ENCODE assay signal across 8 cellular contexts in the genomic region with DNA sequence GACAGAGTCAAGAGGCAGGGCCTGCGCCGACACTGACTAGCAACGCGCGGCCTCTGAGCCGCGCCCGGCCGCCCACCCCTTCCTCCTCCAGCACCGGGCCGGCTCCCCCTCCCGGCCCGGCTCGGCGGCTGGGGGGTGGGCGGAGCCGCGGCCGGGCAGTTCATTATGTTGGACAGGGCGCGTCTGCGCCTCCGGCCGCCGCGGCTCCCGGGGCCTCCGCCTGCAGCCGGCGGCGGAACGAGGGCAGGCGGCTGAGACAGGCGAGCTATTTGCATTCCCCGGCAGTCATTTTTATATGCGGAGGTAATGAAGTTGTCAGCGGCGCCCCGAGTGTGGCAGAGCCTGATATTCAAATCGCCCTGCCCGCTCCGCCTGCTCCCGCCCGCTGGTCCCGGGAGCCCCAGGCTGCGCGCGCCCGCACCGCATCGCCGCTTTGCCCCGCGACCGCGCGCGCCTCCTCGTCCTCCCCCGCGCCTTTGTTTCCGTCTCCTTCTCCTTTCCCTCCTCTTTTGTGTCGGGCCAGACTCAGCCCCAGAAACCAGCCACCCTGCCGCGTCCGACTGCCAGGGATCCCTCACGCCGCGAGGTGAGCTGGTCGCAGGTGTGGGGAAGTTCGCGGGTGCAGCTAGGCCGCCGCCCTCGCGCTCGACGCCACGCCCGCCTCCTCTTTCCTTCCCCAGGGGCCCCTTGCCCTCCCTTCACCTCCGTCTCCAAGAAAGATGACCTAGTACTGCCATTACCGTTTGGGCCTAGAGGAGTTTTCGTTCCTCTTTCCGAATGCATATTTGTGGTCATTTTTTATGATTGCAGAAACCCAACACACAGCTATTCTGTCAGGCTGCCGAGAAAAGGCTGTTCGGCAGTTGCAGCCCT.
DNase-seq lines count a peak whose midpoint lies in the region; ATAC-seq and TF ChIP-seq lines count a peak whose summit lies in the region.

No MANE protein-coding gene starts in this region.

- no peaks in the 10 kb centered on the region for H3K36me3 ChIP-seq in NT2/D1 (ENCODE audit: insufficient read depth, insufficient read length, low read length)
- no peaks in the 10 kb centered on the region for H3K36me3 ChIP-seq in neutrophil
- H3K36me3 ChIP-seq in uterus: no peaks in the 10 kb centered on the region

- TF ChIP-seq POLR2A in uterus (IDR thresholded peaks at IDR 0.05): peak; percentile 32 to 47

- H3K4me1 ChIP-seq in NT2/D1 (ENCODE audit: insufficient read depth, insufficient read length): peaks cover 4% of the 10 kb centered on the region
- H3K4me1 ChIP-seq in neutrophil (ENCODE audit: control insufficient read depth in 1 of 2, insufficient read depth in 1 of 2, low read depth in 1 of 2, low read length in 1 of 2): peaks cover 16 to 18% of the 10 kb centered on the region in 2 experiments
- H3K4me1 ChIP-seq in uterus: no peaks in the 10 kb centered on the region

- peaks cover 15% of the 10 kb centered on the region for H3K4me1 Mint-ChIP-seq in activated T-helper 2 cell treated with anti-CD3 and anti-CD28 coated beads, Interferon-gamma antibody, Interleukin-2, Interleukin-4, amounts not matched to agents 10 μg/mL and 5 μg/mL and 100 μg/mL, durations not matched to agents 14 hours and 24 hours and 36 hours (ENCODE audit: low read depth)

- peak; percentile 65 for ATAC-seq in GM19468 (IDR thresholded peaks at IDR 0.05; ENCODE audit: extremely low read depth, unreplicated experiment)
- ATAC-seq in HG03565 (IDR thresholded peaks at IDR 0.05; ENCODE audit: unreplicated experiment): peak; percentile 83

- H3K36me3 Mint-ChIP-seq in activated T-helper 2 cell treated with anti-CD3 and anti-CD28 coated beads, Interferon-gamma antibody, Interleukin-2, Interleukin-4, amounts not matched to agents 10 μg/mL and 5 μg/mL and 100 μg/mL, durations not matched to agents 14 hours and 24 hours and 36 hours (ENCODE audit: low read depth): no peaks in the 10 kb centered on the region

- TF ChIP-seq CTCF in neutrophil (IDR thresholded peaks at IDR 0.05) (no peak), uterus (IDR thresholded peaks at IDR 0.05) (peak in 1 of 4 experiments; percentile 14)

- intact Hi-C loops in activated T-helper 2 cell treated with anti-CD3 and anti-CD28 coated beads, Interferon-gamma antibody, Interleukin-2, Interleukin-4, amounts not matched to agents 10 μg/mL and 5 μg/mL and 100 μg/mL, durations not matched to agents 14 hours and 24 hours and 36 hours (cut with micrococcal nuclease): loop anchor here (1.0 to 10.0 kb wide), 3 partner anchors 21 to 1674 kb away; a partner anchor contains a TSS
- intact Hi-C loops in uterus (cut with DNase I; ENCODE audit: low total_unique reads): no loop called here

- H3K27me3 ChIP-seq in NT2/D1 (ENCODE audit: insufficient read depth, insufficient read length) (no peaks in the 10 kb centered on the region), neutrophil (peaks cover 72% of the 10 kb centered on the region), uterus (no peaks in the 10 kb centered on the region)

- H3K9me3 Mint-ChIP-seq in activated T-helper 2 cell treated with anti-CD3 and anti-CD28 coated beads, Interferon-gamma antibody, Interleukin-2, Interleukin-4, amounts not matched to agents 10 μg/mL and 5 μg/mL and 100 μg/mL, durations not matched to agents 14 hours and 24 hours and 36 hours: no peaks in the 10 kb centered on the region

- H3K27ac ChIP-seq in neutrophil (no peak overlapping the region), uterus (peak overlapping the region; percentile 62 to 86)

- H3K27ac Mint-ChIP-seq in activated T-helper 2 cell treated with anti-CD3 and anti-CD28 coated beads, Interferon-gamma antibody, Interleukin-2, Interleukin-4, amounts not matched to agents 10 μg/mL and 5 μg/mL and 100 μg/mL, durations not matched to agents 14 hours and 24 hours and 36 hours: peak overlapping the region; percentile 97

- H3K9me3 ChIP-seq in NT2/D1 (ENCODE audit: insufficient read depth, low read length) (no peaks in the 10 kb centered on the region), neutrophil (no peaks in the 10 kb centered on the region), uterus (no peaks in the 10 kb centered on the region)

- peak overlapping the region; percentile 97 for H3K4me3 Mint-ChIP-seq in activated T-helper 2 cell treated with anti-CD3 and anti-CD28 coated beads, Interferon-gamma antibody, Interleukin-2, Interleukin-4, amounts not matched to agents 10 μg/mL and 5 μg/mL and 100 μg/mL, durations not matched to agents 14 hours and 24 hours and 36 hours (ENCODE audit: low read depth)

- H3K9ac ChIP-seq in NT2/D1 (ENCODE audit: insufficient read length, low read depth): peak overlapping the region; percentile 85

- peak; percentile 84 for DNase-seq in DMS53 treated with DMSO at 0.1 percent for 48 hours (lab: John Stamatoyannopoulos, UW; ENCODE audit: unreplicated experiment)
- no peak for DNase-seq in NT2/D1 (ENCODE audit: low read depth, low spot score)
- peak; percentile 22 for DNase-seq in activated T-helper 2 cell treated with anti-CD3 and anti-CD28 coated beads, Interferon-gamma antibody, Interleukin-2, Interleukin-4, amounts not matched to agents 10 μg/mL and 5 μg/mL and 100 μg/mL, durations not matched to agents 14 hours and 24 hours and 36 hours (ENCODE audit: low spot score)
- peak; percentile 77 for DNase-seq in glomerular visceral epithelial cell (ENCODE audit: extremely low spot score)
- peak; percentile 48 to 63 for DNase-seq in uterus

- H3K4me3 ChIP-seq in NT2/D1 (ENCODE audit: insufficient read length, low read depth): peak overlapping the region; percentile 76
- peak overlapping the region; percentile 50 to 69 for H3K4me3 ChIP-seq in neutrophil (ENCODE audit: low read depth in 1 of 2, low read length in 1 of 2)
- H3K4me3 ChIP-seq in uterus: peak overlapping the region; percentile 45 to 53

- peaks cover 50% of the 10 kb centered on the region for H3K27me3 Mint-ChIP-seq in activated T-helper 2 cell treated with anti-CD3 and anti-CD28 coated beads, Interferon-gamma antibody, Interleukin-2, Interleukin-4, amounts not matched to agents 10 μg/mL and 5 μg/mL and 100 μg/mL, durations not matched to agents 14 hours and 24 hours and 36 hours (ENCODE audit: low read depth)
